27 cellular contexts compared by ENCODE assay signal in genomic region chr6:42354707-42355106, GRCh38.
"Had no signal": no experiment of that assay in that cellular context is flagged by ENCODE, and none has a peak within 500 bp of the region (broad histone marks: within the 10 kb centered on the region; RNA-seq: fewer than 3 reads in every experiment).

No MANE protein-coding gene starts in this region.

- H3K27ac ChIP-seq: colonic mucosa, gastroesophageal sphincter, left lung, lower lobe of right lung, ovary, skin epidermis, suprapubic skin, tibial artery, WERI-Rb-1 had no signal

- H3K9me3 Mint-ChIP-seq: activated CD4-positive, alpha-beta memory T cell treated with anti-CD3 and anti-CD28 coated beads, Interleukin-2, amount 10 ng/mL, durations not matched to agents 7 days and 5 days; activated CD4-positive, alpha-beta T cell treated with anti-CD3 and anti-CD28 coated beads, Interleukin-2, amount 10 ng/mL, durations not matched to agents 24 days and 14 days; activated naive CD4-positive, alpha-beta T cell treated with anti-CD3 and anti-CD28 coated beads, Interleukin-2, amount 50 U/mL, for 24 hours; activated naive CD8-positive, alpha-beta T cell treated with anti-CD3 and anti-CD28 coated beads, Interleukin-2, amount 50 U/mL, for 24 hours; activated T-cell treated with anti-CD3 and anti-CD28 coated beads, Interleukin-2, amount 50 U/mL, for 24 hours; activated T-helper 2 cell treated with anti-CD3 and anti-CD28 coated beads, Interferon-gamma antibody, Interleukin-2, Interleukin-4, amounts not matched to agents 10 μg/mL and 5 μg/mL and 100 μg/mL, durations not matched to agents 14 hours and 24 hours and 36 hours; natural killer cell treated with Interleukin-12 subunit alpha and Interleukin-12 subunit beta and Interleukin-15 and Interleukin-18, amount 100 ng/mL, for 72 hours; stimulated activated effector memory CD8-positive, alpha-beta T cell treated with anti-CD3 and anti-CD28 coated beads, Interleukin-12 subunit alpha, Interleukin-12 subunit beta, amount 100 ng/mL, for 72 hours had no signal

- H3K27ac Mint-ChIP-seq: activated CD4-positive, alpha-beta memory T cell treated with anti-CD3 and anti-CD28 coated beads, Interleukin-2, amount 10 ng/mL, durations not matched to agents 7 days and 5 days; activated CD4-positive, alpha-beta T cell treated with anti-CD3 and anti-CD28 coated beads, Interleukin-2, amount 10 ng/mL, durations not matched to agents 24 days and 14 days; activated naive CD4-positive, alpha-beta T cell treated with anti-CD3 and anti-CD28 coated beads, Interleukin-2, amount 50 U/mL, for 24 hours; activated naive CD8-positive, alpha-beta T cell treated with anti-CD3 and anti-CD28 coated beads, Interleukin-2, amount 50 U/mL, for 24 hours; activated T-cell treated with anti-CD3 and anti-CD28 coated beads, Interleukin-2, amount 50 U/mL, for 24 hours; activated T-helper 2 cell treated with anti-CD3 and anti-CD28 coated beads, Interferon-gamma antibody, Interleukin-2, Interleukin-4, amounts not matched to agents 10 μg/mL and 5 μg/mL and 100 μg/mL, durations not matched to agents 14 hours and 24 hours and 36 hours; progenitor cell of endocrine pancreas; stimulated activated effector memory CD8-positive, alpha-beta T cell treated with anti-CD3 and anti-CD28 coated beads, Interleukin-12 subunit alpha, Interleukin-12 subunit beta, amount 100 ng/mL, for 72 hours; stimulated activated naive CD8-positive, alpha-beta T cell treated with anti-CD3 and anti-CD28 coated beads, Interleukin-15, amount 100 ng/mL, for 72 hours had no signal

- H3K9me3 ChIP-seq: colonic mucosa, gastroesophageal sphincter, left lung, lower lobe of right lung, mucosa of descending colon, ovary, suprapubic skin, tibial artery had no signal

- H3K27me3 ChIP-seq: colonic mucosa, gastroesophageal sphincter, left lung, ovary, suprapubic skin, tibial artery had no signal

- H3K4me3 ChIP-seq: colonic mucosa, gastroesophageal sphincter, left lung, lower lobe of right lung, mucosa of descending colon, ovary, skin epidermis, suprapubic skin, tibial artery had no signal

- DNase-seq: activated CD4-positive, alpha-beta memory T cell treated with anti-CD3 and anti-CD28 coated beads, Interleukin-2, amount 10 ng/mL, durations not matched to agents 7 days and 5 days; activated CD4-positive, alpha-beta T cell treated with anti-CD3 and anti-CD28 coated beads, Interleukin-2, amount 10 ng/mL, durations not matched to agents 24 days and 14 days; activated CD8-positive, alpha-beta memory T cell treated with anti-CD3 and anti-CD28 coated beads, Interleukin-2, amount 50 U/mL, for 48 hours; activated naive CD8-positive, alpha-beta T cell treated with anti-CD3 and anti-CD28 coated beads, Interleukin-2, amount 50 U/mL, for 24 hours; activated T-cell treated with anti-CD3 and anti-CD28 coated beads, Interleukin-2, amount 50 U/mL, for 24 hours; colonic mucosa; effector CD8-positive, alpha-beta T cell; hypothalamus; left lung; lower lobe of right lung; mucosa of descending colon; ovary; stimulated activated CD4-positive, alpha-beta T cell treated with anti-CD3 and anti-CD28 coated beads, Interleukin-4, amount 100 ng/mL, for 24 hours; stimulated activated naive CD8-positive, alpha-beta T cell treated with anti-CD3 and anti-CD28 coated beads, Interleukin-15, amount 100 ng/mL, for 72 hours; T-helper 1 cell; tibial artery; WERI-Rb-1 had no signal

- H3K4me3 Mint-ChIP-seq: activated CD4-positive, alpha-beta memory T cell treated with anti-CD3 and anti-CD28 coated beads, Interleukin-2, amount 10 ng/mL, durations not matched to agents 7 days and 5 days; activated CD4-positive, alpha-beta T cell treated with anti-CD3 and anti-CD28 coated beads, Interleukin-2, amount 10 ng/mL, durations not matched to agents 24 days and 14 days; activated naive CD4-positive, alpha-beta T cell treated with anti-CD3 and anti-CD28 coated beads, Interleukin-2, amount 50 U/mL, for 24 hours; activated naive CD8-positive, alpha-beta T cell treated with anti-CD3 and anti-CD28 coated beads, Interleukin-2, amount 50 U/mL, for 24 hours; activated T-cell treated with anti-CD3 and anti-CD28 coated beads, Interleukin-2, amount 50 U/mL, for 24 hours; natural killer cell treated with Interleukin-12 subunit alpha and Interleukin-12 subunit beta and Interleukin-15 and Interleukin-18, amount 100 ng/mL, for 72 hours; stimulated activated effector memory CD8-positive, alpha-beta T cell treated with anti-CD3 and anti-CD28 coated beads, Interleukin-12 subunit alpha, Interleukin-12 subunit beta, amount 100 ng/mL, for 72 hours; stimulated activated naive CD8-positive, alpha-beta T cell treated with anti-CD3 and anti-CD28 coated beads, Interleukin-15, amount 100 ng/mL, for 72 hours had no signal

- ATAC-seq: activated CD4-positive, CD25-positive, alpha-beta regulatory T cell treated with anti-CD3 and anti-CD28 coated beads, Interleukin-2, amount 50 U/mL, for 24 hours; activated naive CD8-positive, alpha-beta T cell treated with anti-CD3 and anti-CD28 coated beads, Interleukin-2, amount 50 U/mL, for 24 hours; gastroesophageal sphincter; left lung; lower lobe of right lung; mucosa of descending colon; natural killer cell treated with Interleukin-12 subunit alpha and Interleukin-12 subunit beta and Interleukin-15 and Interleukin-18, amount 100 ng/mL, for 72 hours; sciatic nerve; stimulated activated effector memory CD8-positive, alpha-beta T cell treated with anti-CD3 and anti-CD28 coated beads, Interleukin-12 subunit alpha, Interleukin-12 subunit beta, amount 100 ng/mL, for 72 hours; stimulated activated naive CD8-positive, alpha-beta T cell treated with anti-CD3 and anti-CD28 coated beads, Interleukin-15, amount 100 ng/mL, for 72 hours had no signal

- H3K4me1 ChIP-seq: colonic mucosa, left lung, lower lobe of right lung, tibial artery had no signal

- H3K36me3 ChIP-seq: colonic mucosa, gastroesophageal sphincter, left lung, lower lobe of right lung, ovary, tibial artery, WERI-Rb-1 had no signal

- H3K27me3 Mint-ChIP-seq: activated CD4-positive, alpha-beta memory T cell treated with anti-CD3 and anti-CD28 coated beads, Interleukin-2, amount 10 ng/mL, durations not matched to agents 7 days and 5 days; activated CD4-positive, alpha-beta T cell treated with anti-CD3 and anti-CD28 coated beads, Interleukin-2, amount 10 ng/mL, durations not matched to agents 24 days and 14 days; activated naive CD4-positive, alpha-beta T cell treated with anti-CD3 and anti-CD28 coated beads, Interleukin-2, amount 50 U/mL, for 24 hours; activated naive CD8-positive, alpha-beta T cell treated with anti-CD3 and anti-CD28 coated beads, Interleukin-2, amount 50 U/mL, for 24 hours; activated T-cell treated with anti-CD3 and anti-CD28 coated beads, Interleukin-2, amount 50 U/mL, for 24 hours; natural killer cell treated with Interleukin-12 subunit alpha and Interleukin-12 subunit beta and Interleukin-15 and Interleukin-18, amount 100 ng/mL, for 72 hours; progenitor cell of endocrine pancreas; stimulated activated naive CD8-positive, alpha-beta T cell treated with anti-CD3 and anti-CD28 coated beads, Interleukin-15, amount 100 ng/mL, for 72 hours had no signal
